Comparison of ENCODE assay signal across 20 cellular contexts in genomic region chr5:141824717-141825116, GRCh38. TPM values are rescaled to one million over a fixed set of nuclear protein-coding genes. Genes with fewer than 3 reads are reported as not detected.
DNase-seq lines count a peak whose midpoint lies in the region; ATAC-seq, FAIRE-seq and TF ChIP-seq lines count a peak whose summit lies in the region.
"Had no signal": no experiment of that assay in that cellular context is flagged by ENCODE, and none has a peak within 500 bp of the region (broad histone marks: within the 10 kb centered on the region; RNA-seq: fewer than 3 reads in every experiment).

No MANE protein-coding gene starts in this region.

- H3K27me3 Mint-ChIP-seq in neural progenitor cell (ENCODE audit: insufficient read depth, low read depth), result peaks cover 11% of the 10 kb centered on the region
- H3K27me3 Mint-ChIP-seq in effector memory CD8-positive, alpha-beta T cell, result peaks cover 0 to 41% of the 10 kb centered on the region in 2 donors

- TF ChIP-seq RAD21 in A549 (conservative IDR thresholded peaks at IDR 0.05 in 1 of 2, IDR thresholded peaks at IDR 0.05 in 1 of 2) (no peak), IMR-90 (IDR thresholded peaks at IDR 0.05; ENCODE audit: low read length) (no peak)

- TF ChIP-seq EP300 in A549 (IDR thresholded peaks at IDR 0.05), result no peak

- no peak overlapping the region for H2BK15ac ChIP-seq in IMR-90 (ENCODE audit: low read depth, low read length)

- intact Hi-C loops in IMR-90 (cut with micrococcal nuclease), result no loop called here

- H3K4me3 Mint-ChIP-seq in neural progenitor cell, result no peak overlapping the region
- no peak overlapping the region for H3K4me3 Mint-ChIP-seq in effector memory CD8-positive, alpha-beta T cell
- H3K4me3 Mint-ChIP-seq: CD4-positive, CD25-positive, alpha-beta regulatory T cell had no signal

- ATAC-seq in A549, result no peak
- ATAC-seq in IMR-90 (ENCODE audit: low read depth), result no peak
- no peak for ATAC-seq in effector memory CD8-positive, alpha-beta T cell (replicated peaks)
- ATAC-seq: Panc1 had no signal

- no peaks in the 10 kb centered on the region for H3K36me3 Mint-ChIP-seq in neural progenitor cell
- peaks cover 2% of the 10 kb centered on the region for H3K36me3 Mint-ChIP-seq in effector memory CD8-positive, alpha-beta T cell (ENCODE audit: insufficient read depth)
- H3K36me3 Mint-ChIP-seq: CD4-positive, CD25-positive, alpha-beta regulatory T cell had no signal

- no peak overlapping the region for H2AFZ ChIP-seq in IMR-90 (replicated peaks; ENCODE audit: low read length, poor library complexity)
- H2AFZ ChIP-seq in neural progenitor cell (replicated peaks), result no peak overlapping the region

- H3K4me1 Mint-ChIP-seq in neural progenitor cell, result peaks cover 35% of the 10 kb centered on the region
- H3K4me1 Mint-ChIP-seq in effector memory CD8-positive, alpha-beta T cell (ENCODE audit: low read depth in 2 of 2), result peaks cover 4 to 6% of the 10 kb centered on the region in 2 donors
- H3K4me1 Mint-ChIP-seq: CD4-positive, CD25-positive, alpha-beta regulatory T cell had no signal

- no peak overlapping the region for H4K91ac ChIP-seq in IMR-90 (ENCODE audit: insufficient read depth, low read depth, low read length)

- H2BK5ac ChIP-seq in IMR-90 (ENCODE audit: low read depth, low read length, poor library complexity, severe bottlenecking), result no peak overlapping the region

- TF ChIP-seq CTCF in A549 (IDR thresholded peaks at IDR 0.05) (no peak), IMR-90 (conservative IDR thresholded peaks at IDR 0.05; ENCODE audit: low read depth, low read length) (no peak), neural progenitor cell (IDR thresholded peaks at IDR 0.05) (no peak), brain microvascular endothelial cell (IDR thresholded peaks at IDR 0.05; ENCODE audit: low read depth, low read length, missing control alignments) (no peak)

- H3K79me2 ChIP-seq in neural progenitor cell (ENCODE audit: low read depth), result no peaks in the 10 kb centered on the region

- H3K4me2 ChIP-seq in A549 (no peak overlapping the region), IMR-90 (ENCODE audit: low read depth, low read length) (no peak overlapping the region), neural progenitor cell (peak overlapping the region; percentile 36)
- H3K4me2 ChIP-seq: KMS-11 had no signal

- no peaks in the 10 kb centered on the region for H3K9me3 Mint-ChIP-seq in neural progenitor cell
- H3K9me3 Mint-ChIP-seq in effector memory CD8-positive, alpha-beta T cell, result no peaks in the 10 kb centered on the region
- H3K9me3 Mint-ChIP-seq: CD4-positive, CD25-positive, alpha-beta regulatory T cell had no signal

- no peaks in the 10 kb centered on the region for H3K79me1 ChIP-seq in IMR-90 (ENCODE audit: low read depth in 1 of 2, low read length in 2 of 2)

- no peaks in the 10 kb centered on the region for H3K36me3 ChIP-seq in IMR-90 (ENCODE audit: control insufficient read depth, insufficient read depth, low read length)
- H3K36me3 ChIP-seq in neural progenitor cell, result no peaks in the 10 kb centered on the region
- no peaks in the 10 kb centered on the region for H3K36me3 ChIP-seq in brain microvascular endothelial cell (replicated peaks)

- no peak overlapping the region for H4K5ac ChIP-seq in IMR-90 (ENCODE audit: low read depth, low read length)

- no peak overlapping the region for H3K18ac ChIP-seq in IMR-90 (ENCODE audit: low read depth, low read length)

- no peak overlapping the region for H3K4ac ChIP-seq in IMR-90 (ENCODE audit: low read depth, low read length)

- 62% methylated on average over 3 of the region's 3 CpGs for WGBS in A549 (ENCODE audit: missing lambda C conversion rate)
- WGBS in IMR-90 (ENCODE audit: extremely low coverage in 2 of 2, insufficient read length in 1 of 2), 2 experiments, result no CpG with 5 or more reads among the region's 3 CpGs

- H3K27ac Mint-ChIP-seq in neural progenitor cell, result peak overlapping the region; percentile 57
- peak overlapping the region in 1 of 2 donors; percentile 62 for H3K27ac Mint-ChIP-seq in effector memory CD8-positive, alpha-beta T cell

- CTCF ChIA-PET in A549 (lab: Yijun Ruan, JAX) (interaction anchor here (0.6 to 6.2 kb wide), 7 partner anchors 12 to 277 kb away, joined by 3 to 40 read pairs (median 3); no protein-coding TSS in a partner anchor), IMR-90 (lab: Yijun Ruan, JAX) (no interaction called here)

- no peak overlapping the region for H3K9ac ChIP-seq in IMR-90 (ENCODE audit: low read depth, low read length)
- H3K9ac ChIP-seq in neural progenitor cell, result no peak overlapping the region
- H3K9ac ChIP-seq: KMS-11 had no signal

- H3K27me3 ChIP-seq in IMR-90 (ENCODE audit: control insufficient read depth, insufficient read depth, low read length) (peaks cover 15% of the 10 kb centered on the region; the same call in 1 of the 2 replicates), neural progenitor cell (no peaks in the 10 kb centered on the region), brain microvascular endothelial cell (replicated peaks) (no peaks in the 10 kb centered on the region)

- DNase-seq in A549 (ENCODE audit: low read depth in 1 of 2, low spot score in 1 of 2), result no peak
- no peak for DNase-seq in IMR-90
- DNase-seq in neural progenitor cell (ENCODE audit: low spot score), result no peak
- DNase-seq in RPMI8226, result no peak
- no peak for DNase-seq in activated T-cell treated with anti-CD3 and anti-CD28 coated beads, Interleukin-2, amount 50 U/mL, for 48 hours
- DNase-seq in effector memory CD8-positive, alpha-beta T cell, result no peak
- no peak for DNase-seq in brain microvascular endothelial cell
- DNase-seq: CD4-positive, CD25-positive, alpha-beta regulatory T cell; EL; GF-D8; NCI-H1105; NCI-H2029 treated with DMSO at 0.1 percent for 48 hours; NCI-H226; NCI-H524; NCI-H82 had no signal

- no peak overlapping the region for H4K8ac ChIP-seq in IMR-90 (ENCODE audit: low read depth in 2 of 2, low read length in 2 of 2)

- H4K20me1 ChIP-seq in IMR-90 (ENCODE audit: insufficient read depth, low read length), result no peaks in the 10 kb centered on the region
- no peaks in the 10 kb centered on the region for H4K20me1 ChIP-seq in neural progenitor cell (ENCODE audit: low read depth)

- BruUV-seq in IMR-90 (replicated peaks; lab: Mats Ljungman, UMichigan), result no TSS peak

- in situ Hi-C loops in IMR-90 (cut with MboI; ENCODE audit: low sequenced_read_pairs) (no loop called here), brain microvascular endothelial cell (cut with HindIII; ENCODE audit: low pct_ligation_motif_present, low sequenced_read_pairs) (no loop called here)

- H3F3A ChIP-seq in neural progenitor cell (ENCODE audit: low read depth), result peaks cover 16% of the 10 kb centered on the region

- H3K4me1 ChIP-seq in A549 (peaks cover 17% of the 10 kb centered on the region; the same call in 2 of the 3 replicates), IMR-90 (ENCODE audit: control insufficient read depth, insufficient read depth, low read length) (peaks cover 5% of the 10 kb centered on the region; the same call in 1 of the 2 replicates), neural progenitor cell (peaks cover 49% of the 10 kb centered on the region)

- H3K23ac ChIP-seq in IMR-90 (ENCODE audit: low read depth, low read length), result no peak overlapping the region

- FAIRE-seq in A549 (lab: Jason Lieb, UNC), result no peak
- FAIRE-seq: GM19239, H54 had no signal

- no peak overlapping the region for H3K14ac ChIP-seq in IMR-90 (replicated peaks; ENCODE audit: low read depth, low read length)

- H3K27ac ChIP-seq in A549, result no peak overlapping the region
- H3K27ac ChIP-seq in IMR-90 (ENCODE audit: insufficient read depth, low read length), result no peak overlapping the region
- H3K27ac ChIP-seq in cingulate gyrus (ENCODE audit: low read depth, low read length), result peak overlapping the region; percentile 85
- H3K27ac ChIP-seq in neural progenitor cell, result no peak overlapping the region
- H3K27ac ChIP-seq in brain microvascular endothelial cell, result no peak overlapping the region
- H3K27ac ChIP-seq: KMS-11 had no signal

- no peak overlapping the region for H2BK120ac ChIP-seq in IMR-90 (ENCODE audit: low read depth, low read length)

- no peak overlapping the region for H3K56ac ChIP-seq in IMR-90 (ENCODE audit: extremely low read depth, insufficient read depth, low read length)

- H3K4me3 ChIP-seq in A549, result no peak overlapping the region
- no peak overlapping the region for H3K4me3 ChIP-seq in IMR-90 (ENCODE audit: insufficient read depth, low read depth, low read length)
- no peak overlapping the region for H3K4me3 ChIP-seq in neural progenitor cell
- H3K4me3 ChIP-seq in brain microvascular endothelial cell (ENCODE audit: low read depth, low read length), result no peak overlapping the region

- no peak overlapping the region for H2AK5ac ChIP-seq in IMR-90 (ENCODE audit: low read depth, low read length)

- POLR2A ChIA-PET in A549 (lab: Yijun Ruan, JAX), result no interaction called here
- POLR2A ChIA-PET in IMR-90 (lab: Charles Lee; ENCODE audit: unreplicated experiment), result no interaction called here

- H2AK9ac ChIP-seq in IMR-90 (replicated peaks; ENCODE audit: low read depth, low read length, poor library complexity), result peak overlapping the region; percentile 13

- dilution Hi-C loops in IMR-90 (cut with HindIII; ENCODE audit: low sequenced_read_pairs, unreplicated experiment), result no loop called here

- H3K9me3 ChIP-seq in A549 (no peaks in the 10 kb centered on the region), IMR-90 (ENCODE audit: control insufficient read depth, insufficient read depth, low read length) (no peaks in the 10 kb centered on the region), neural progenitor cell (ENCODE audit: low read depth) (no peaks in the 10 kb centered on the region)

- H2BK20ac ChIP-seq in IMR-90 (ENCODE audit: low read depth, low read length), result no peak overlapping the region

- peaks cover 13% of the 10 kb centered on the region for H3K9me1 ChIP-seq in IMR-90 (ENCODE audit: insufficient read depth, low read length)

- TF ChIP-seq POLR2A in A549 (IDR thresholded peaks at IDR 0.05; ENCODE audit: low read length) (no peak), IMR-90 (IDR thresholded peaks at IDR 0.05; ENCODE audit: low read depth, low read length) (no peak)

TF ChIP-seq in A549, 52 proteins besides CTCF, POLR2A, EP300 and RAD21 (continues in another document):
- TF ChIP-seq MAFK (IDR thresholded peaks at IDR 0.05; ENCODE audit: partially characterized antibody), result peak; percentile 77

TF ChIP-seq in IMR-90, 13 proteins besides CTCF, POLR2A, EP300 and RAD21 (continues in another document):
- peak; percentile 75 for TF ChIP-seq MAFK (IDR thresholded peaks at IDR 0.05; ENCODE audit: low read depth, low read length)
- no peak for TF ChIP-seq FOS (IDR thresholded peaks at IDR 0.05; ENCODE audit: low read depth, low read length)

RNA-seq across cellular contexts. Expression of gene PCDH1, which starts 53.5 kb away (rescaled TPM):
- polyA plus RNA-seq in A549 (2011; rRNA removed), result 2.9 and 3.9 TPM in 2 replicates
- 0.52 TPM in 2 replicates for polyA plus RNA-seq in A549 (2012; cell fraction: cytosol; rRNA removed)
- 1.1 and 1.5 TPM in 2 replicates for polyA plus RNA-seq in A549 (2012; cell fraction: nucleus; rRNA removed)
- polyA plus RNA-seq in A549 (2017; fragmentation: RNase III; extraction: RNeasy Plus Mini Kit Qiagen cat#74134 plus additional on column Dnase treatment), result 0.41 to 0.57 TPM (median 0.41 TPM) in 3 replicates
- polyA minus RNA-seq in A549 (2011; rRNA and poly(A)+ RNA removed), result 10.5 and 13.7 TPM in 2 replicates
- 0.83 and 0.90 TPM in 2 replicates for total RNA-seq in IMR-90 (2012; rRNA removed)
- polyA plus RNA-seq in IMR-90 (2012; rRNA removed), result 0.74 and 0.82 TPM in 2 replicates
- polyA plus RNA-seq in IMR-90 (2012; cell fraction: cytosol; rRNA removed), result 0.26 and 0.82 TPM in 2 replicates
- polyA plus RNA-seq in IMR-90 (2012; cell fraction: nucleus; rRNA removed; ENCODE audit: low replicate concordance), result 0.44 and 0.89 TPM in 2 replicates
- total RNA-seq in neural progenitor cell (ENCODE audit: low replicate concordance), result 24.8 and 48.4 TPM in 2 replicates

Comparison
In these comparisons a context has a peak if more than half of its experiments do, and no peak if none do; other contexts are left out.
1. RNA of gene PCDH1, which starts 53.5 kb away (total RNA-seq): 24.8 to 48.4 TPM in neural progenitor cell; 0.83 to 0.90 TPM in IMR-90; every median in the first group is over 10 times any median in the second.